ENCODE assay signal across 13 cellular contexts in the genomic region with DNA sequence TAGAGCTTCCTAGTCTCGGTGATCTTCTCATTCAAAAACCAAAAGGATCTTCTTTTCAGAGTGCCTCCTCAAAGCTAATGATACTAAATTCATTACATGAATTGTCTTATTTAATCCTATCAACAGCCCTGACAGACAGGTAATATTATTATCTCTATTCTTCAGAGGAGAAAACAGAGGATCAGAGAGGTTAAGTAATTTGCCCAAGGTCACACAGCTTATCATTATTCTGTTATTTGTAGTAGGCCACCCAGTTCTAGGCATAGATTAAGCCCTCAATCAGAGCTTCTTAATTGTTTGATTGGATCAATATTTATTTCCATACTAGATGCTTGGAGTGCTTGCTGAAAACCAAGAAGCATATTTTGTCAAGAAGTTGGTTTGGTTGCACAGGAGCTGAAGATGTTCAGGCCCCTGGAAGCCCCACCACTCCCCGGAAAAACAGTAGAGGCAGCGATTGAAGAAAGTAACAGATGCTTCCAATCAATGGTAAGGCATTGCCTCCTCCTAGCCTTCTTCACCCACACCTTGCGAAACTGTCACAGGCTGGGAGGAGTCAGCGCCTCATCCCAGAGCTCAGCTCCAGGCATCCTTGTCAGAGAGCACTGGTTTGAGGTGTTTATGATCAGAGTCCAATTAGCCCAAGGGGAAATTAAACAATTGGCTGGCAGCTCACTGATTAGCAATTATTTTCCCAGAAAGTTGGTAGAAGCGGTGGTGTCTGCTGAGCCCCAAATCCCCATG.
DNase-seq lines count a peak whose midpoint lies in the region; ATAC-seq and TF ChIP-seq lines count a peak whose summit lies in the region.
"Had no signal": no experiment of that assay in that cellular context is flagged by ENCODE, and none has a peak within 500 bp of the region (broad histone marks: within the 10 kb centered on the region; RNA-seq: fewer than 3 reads in every experiment).

No MANE protein-coding gene starts in this region.

- H3K27me3 ChIP-seq in esophagus muscularis mucosa (no peaks in the 10 kb centered on the region), smooth muscle cell (ENCODE audit: low read depth) (no peaks in the 10 kb centered on the region)
- H3K27me3 ChIP-seq: BE2C had no signal

- TF ChIP-seq CTCF in HEK293 (tag by site-specific recombination; IDR thresholded peaks at IDR 0.05) (no peak), esophagus muscularis mucosa (IDR thresholded peaks at IDR 0.05) (no peak), smooth muscle cell (IDR thresholded peaks at IDR 0.05; ENCODE audit: borderline replicate concordance, insufficient read depth, poor library complexity, severe bottlenecking) (no peak)

- H3K4me3 Mint-ChIP-seq in effector memory CD8-positive, alpha-beta T cell: no peak overlapping the region
- H3K4me3 Mint-ChIP-seq: CD4-positive, alpha-beta memory T cell had no signal

- no peak for TF ChIP-seq POLR2A in esophagus muscularis mucosa (IDR thresholded peaks at IDR 0.05; ENCODE audit: low read depth)

- H3K4me1 ChIP-seq in HEK293 (ENCODE audit: control insufficient read depth, insufficient read depth, low read length) (no peaks in the 10 kb centered on the region), esophagus muscularis mucosa (no peaks in the 10 kb centered on the region), smooth muscle cell (ENCODE audit: low read depth) (peaks cover 7% of the 10 kb centered on the region)
- H3K4me1 ChIP-seq: A549, BE2C had no signal

- H3K9me3 Mint-ChIP-seq in effector memory CD8-positive, alpha-beta T cell: no peaks in the 10 kb centered on the region
- H3K9me3 Mint-ChIP-seq: CD4-positive, alpha-beta memory T cell had no signal

- H3K79me2 ChIP-seq in smooth muscle cell (ENCODE audit: low read depth): no peaks in the 10 kb centered on the region

- H2AFZ ChIP-seq in smooth muscle cell (ENCODE audit: low read depth): no peak overlapping the region

- H4K20me1 ChIP-seq in smooth muscle cell (ENCODE audit: low read depth): no peaks in the 10 kb centered on the region

- H3K4me3 ChIP-seq in HEK293 (ENCODE audit: low read depth, low read length) (no peak overlapping the region), esophagus muscularis mucosa (no peak overlapping the region), smooth muscle cell (no peak overlapping the region)
- H3K4me3 ChIP-seq: A549 had no signal

- no peak for TF ChIP-seq EP300 in esophagus muscularis mucosa (IDR thresholded peaks at IDR 0.05)

- POLR2A ChIA-PET in HEK293 (lab: Yijun Ruan, JAX): interaction anchor here (0.6 kb wide), 1 partner anchor 57 kb away, joined by 3 read pairs; no protein-coding TSS in a partner anchor

- peak overlapping the region; percentile 1 for H3K4me2 ChIP-seq in smooth muscle cell
- H3K4me2 ChIP-seq: A549 had no signal

- 72% methylated on average over 6 of the region's 6 CpGs for WGBS in esophagus muscularis mucosa
- WGBS in smooth muscle cell (ENCODE audit: low lambda C conversion rate): 51% methylated on average over 6 of the region's 6 CpGs

- intact Hi-C loops in esophagus muscularis mucosa (cut with DNase I): no loop called here

- no peak for ATAC-seq in effector memory CD8-positive, alpha-beta T cell (replicated peaks)
- ATAC-seq: A549, HCT116 had no signal

- H3K4me1 Mint-ChIP-seq in effector memory CD8-positive, alpha-beta T cell (ENCODE audit: low read depth in 2 of 2): no peaks in the 10 kb centered on the region
- H3K4me1 Mint-ChIP-seq: CD4-positive, alpha-beta memory T cell had no signal

- H3K9ac ChIP-seq in smooth muscle cell (ENCODE audit: low read depth): no peak overlapping the region

- peaks cover 3% of the 10 kb centered on the region for H3F3A ChIP-seq in smooth muscle cell (ENCODE audit: low read depth)

- H3K27me3 Mint-ChIP-seq in effector memory CD8-positive, alpha-beta T cell: no peaks in the 10 kb centered on the region
- H3K27me3 Mint-ChIP-seq: CD4-positive, alpha-beta memory T cell had no signal

- H3K36me3 Mint-ChIP-seq in effector memory CD8-positive, alpha-beta T cell (ENCODE audit: insufficient read depth): no peaks in the 10 kb centered on the region
- H3K36me3 Mint-ChIP-seq: CD4-positive, alpha-beta memory T cell had no signal

- H3K36me3 ChIP-seq in HEK293 (ENCODE audit: control insufficient read depth in 2 of 2, insufficient read depth in 1 of 2, low read length in 2 of 2) (no peaks in the 10 kb centered on the region), esophagus muscularis mucosa (no peaks in the 10 kb centered on the region), smooth muscle cell (ENCODE audit: low read depth) (no peaks in the 10 kb centered on the region)
- H3K36me3 ChIP-seq: BE2C had no signal

- CTCF ChIA-PET in HEK293 (lab: Yijun Ruan, JAX): interaction anchor here (0.5 to 0.9 kb wide), 2 partner anchors 346 to 516 kb away, joined by 3 to 5 read pairs; no protein-coding TSS in a partner anchor

- H3K9me3 ChIP-seq in HEK293 (ENCODE audit: control insufficient read depth, insufficient read depth, low read depth, low read length) (no peaks in the 10 kb centered on the region), esophagus muscularis mucosa (no peaks in the 10 kb centered on the region), smooth muscle cell (replicated peaks; ENCODE audit: low read depth) (no peaks in the 10 kb centered on the region)
- H3K9me3 ChIP-seq: A549, BE2C had no signal

- DNase-seq in NCI-H82 treated with DMSO at 0.1 percent for 48 hours (lab: John Stamatoyannopoulos, UW; ENCODE audit: unreplicated experiment) (peak; percentile 66), esophagus muscularis mucosa (ENCODE audit: extremely low spot score) (peak; percentile 66), smooth muscle cell (lab: John Stamatoyannopoulos, UW; ENCODE audit: unreplicated experiment) (no peak), NOMO-1 treated with dmso at 0.1 percent for 144 hours (lab: John Stamatoyannopoulos, UW; ENCODE audit: unreplicated experiment) (no peak)
- no peak for DNase-seq in effector memory CD8-positive, alpha-beta T cell
- DNase-seq: BE2C; CD4-positive, alpha-beta memory T cell; DMS79 had no signal

- no peak overlapping the region for H3K27ac Mint-ChIP-seq in effector memory CD8-positive, alpha-beta T cell
- H3K27ac Mint-ChIP-seq: CD4-positive, alpha-beta memory T cell had no signal

- no peak overlapping the region for H3K27ac ChIP-seq in HEK293 (ENCODE audit: extremely low read depth, low read depth, low read length)
- H3K27ac ChIP-seq in esophagus muscularis mucosa (replicated peaks in 1 of 4): no peak overlapping the region
- H3K27ac ChIP-seq in smooth muscle cell (ENCODE audit: low read depth): no peak overlapping the region
- H3K27ac ChIP-seq: A549, C4-2B, HL-60 had no signal

TF ChIP-seq in HEK293, 187 proteins besides CTCF, POLR2A, EP300 and RAD21:
- TF ChIP-seq ZNF768 (tag by site-specific recombination; IDR thresholded peaks at IDR 0.05): peak; percentile 25; the same call in 1 of the 2 replicates
- TF ChIP-seq ZNF174 (tag by site-specific recombination; IDR thresholded peaks at IDR 0.05): no peak

Comparison
In these comparisons a context has a peak if more than half of its experiments do, and no peak if none do; other contexts are left out.
1. DNase-seq: peak in NCI-H82 treated with DMSO at 0.1 percent for 48 hours (single experiment) and esophagus muscularis mucosa (single experiment); none in smooth muscle cell (single experiment), NOMO-1 treated with dmso at 0.1 percent for 144 hours (single experiment) and effector memory CD8-positive, alpha-beta T cell (0 of 3).